Comparison of ENCODE assay signal across 25 cellular contexts in the genomic region with DNA sequence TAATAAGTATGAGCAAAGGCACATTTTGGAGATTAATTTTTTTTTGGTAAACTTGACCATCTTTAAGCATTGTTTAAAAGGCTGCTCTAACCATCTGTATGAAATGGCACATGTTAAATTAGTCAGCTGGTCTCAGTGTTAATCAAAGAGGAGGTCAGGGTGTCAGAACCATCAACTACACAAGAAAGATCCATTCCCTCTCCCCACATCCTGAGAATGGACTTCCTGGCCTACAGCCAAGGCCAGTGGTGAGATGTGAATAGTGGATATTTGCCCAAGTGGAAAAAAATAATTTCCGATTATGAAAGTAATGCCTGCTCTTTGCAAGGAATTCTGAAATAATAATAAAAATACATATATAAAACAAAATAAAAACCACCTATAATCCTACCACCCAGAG.
"Had no signal": no experiment of that assay in that cellular context is flagged by ENCODE, and none has a peak within 500 bp of the region (broad histone marks: within the 10 kb centered on the region; RNA-seq: fewer than 3 reads in every experiment).

No MANE protein-coding gene starts in this region.

- H3K36me3 ChIP-seq: colonic mucosa, neutrophil, pancreas, right atrium auricular region, stomach, tibial artery had no signal

- H3K4me1 ChIP-seq: colonic mucosa, pancreas, right atrium auricular region, stomach, testis, tibial artery had no signal

- DNase-seq: colonic mucosa; effector memory CD8-positive, alpha-beta T cell; head of caudate nucleus; mesenchymal stem cell; mucosa of descending colon; naive B cell; pancreas; stimulated activated CD4-positive, alpha-beta T cell treated with anti-CD3 and anti-CD28 coated beads, Interleukin-12 subunit alpha, Interleukin-12 subunit beta, amount 100 ng/mL, for 4 hours; stimulated activated CD4-positive, alpha-beta T cell treated with anti-CD3 and anti-CD28 coated beads, Interleukin-2, amount 100 ng/mL, for 24 hours; stimulated activated CD4-positive, alpha-beta T cell treated with anti-CD3 and anti-CD28 coated beads, Interleukin-4, amount 100 ng/mL, for 24 hours; stimulated activated naive CD4-positive, alpha-beta T cell treated with Interleukin-2 at 50 U/mL for 16 hours; stomach; testis; tibial artery had no signal

- H3K4me3 ChIP-seq: colonic mucosa, lung, mucosa of descending colon, pancreas, right atrium auricular region, smooth muscle cell, stomach, testis, tibial artery had no signal

- H3K27me3 ChIP-seq: colonic mucosa, neutrophil, pancreas, right atrium auricular region, stomach, testis, tibial artery had no signal

- H3K27ac ChIP-seq: colonic mucosa, neutrophil, pancreas, right atrium auricular region, stomach, testis, tibial artery had no signal

- H3K9me3 ChIP-seq: colonic mucosa, mucosa of descending colon, neutrophil, pancreas, right atrium auricular region, stomach, testis, tibial artery had no signal

- ATAC-seq: effector memory CD8-positive, alpha-beta T cell; left lobe of liver; mucosa of descending colon; natural killer cell treated with Interleukin-12 subunit alpha and Interleukin-12 subunit beta and Interleukin-15 and Interleukin-18, amount 100 ng/mL, for 72 hours; pancreas; sciatic nerve; stimulated activated effector memory CD8-positive, alpha-beta T cell treated with anti-CD3 and anti-CD28 coated beads, Interleukin-12 subunit alpha, Interleukin-12 subunit beta, amount 100 ng/mL, for 72 hours had no signal

- FAIRE-seq: endometrium, frontal cortex, keratinocyte, pancreas had no signal

- H3K4me2 ChIP-seq: smooth muscle cell had no signal
